19 cellular contexts compared by ENCODE assay signal in the genomic region with DNA sequence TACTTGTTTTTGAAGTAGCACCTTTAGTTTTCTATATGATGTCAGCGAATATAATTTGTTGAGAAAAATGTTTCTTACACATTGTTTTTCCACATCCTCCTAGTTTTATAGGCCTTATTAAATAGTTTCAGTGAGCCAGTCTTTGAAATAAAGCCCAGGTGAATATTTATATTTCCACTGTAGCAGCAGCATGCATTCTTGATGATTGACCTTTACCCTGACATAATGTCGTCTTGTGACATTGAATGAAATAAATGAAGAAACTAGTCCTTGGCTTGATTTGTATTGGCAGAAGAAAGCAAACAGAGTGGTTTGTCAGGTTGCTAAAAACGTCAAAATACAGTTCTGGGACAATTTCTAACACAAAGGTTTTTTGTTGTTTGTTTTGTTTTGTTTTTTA.
DNase-seq lines count a peak whose midpoint lies in the region; ATAC-seq, FAIRE-seq and TF ChIP-seq lines count a peak whose summit lies in the region.
"Had no signal": no experiment of that assay in that cellular context is flagged by ENCODE, and none has a peak within 500 bp of the region (broad histone marks: within the 10 kb centered on the region; RNA-seq: fewer than 3 reads in every experiment).

No MANE protein-coding gene starts in this region.

- H3K4me3 ChIP-seq in Panc1 (ENCODE audit: low read depth in 2 of 2, low read length in 2 of 2), result no peak overlapping the region
- H3K4me3 ChIP-seq in small intestine (ENCODE audit: low read depth in 1 of 2, low read length in 2 of 2), result no peak overlapping the region
- H3K4me3 ChIP-seq: BLaER1, HAP-1 had no signal

- H3K36me3 ChIP-seq in Panc1 (ENCODE audit: control insufficient read depth, insufficient read depth, low read length) (no peaks in the 10 kb centered on the region), small intestine (ENCODE audit: control insufficient read depth in 2 of 2, insufficient read depth in 2 of 2, low read length in 2 of 2) (no peaks in the 10 kb centered on the region)
- H3K36me3 ChIP-seq: BLaER1, HAP-1 had no signal

- ATAC-seq in Panc1 (no peak), left lobe of liver (peak; percentile 7)
- ATAC-seq: CD8-positive, alpha-beta T cell; SK-N-SH treated with all-trans-retinoic acid at 6 μM for 48 hours had no signal

- peaks cover 15% of the 10 kb centered on the region; the same call in 1 of the 2 replicates for H3K4me1 ChIP-seq in Panc1 (ENCODE audit: control insufficient read depth, insufficient read depth, low read length)
- H3K4me1 ChIP-seq in small intestine (ENCODE audit: control insufficient read depth in 2 of 2, insufficient read depth in 1 of 2, low read depth in 1 of 2, low read length in 1 of 2), result no peaks in the 10 kb centered on the region

- H3K27ac ChIP-seq in C4-2B, result peak overlapping the region; percentile 45; the same call in 1 of the 2 replicates
- H3K27ac ChIP-seq in Panc1 (ENCODE audit: low read length), result peak overlapping the region; percentile 25; the same call in 1 of the 2 replicates
- no peak overlapping the region for H3K27ac ChIP-seq in small intestine (ENCODE audit: low read depth in 1 of 2, low read length in 1 of 2)
- H3K27ac ChIP-seq: BLaER1 had no signal

- H3K9me3 ChIP-seq in Panc1 (ENCODE audit: control insufficient read depth, insufficient read depth, low read depth, low read length) (no peaks in the 10 kb centered on the region), small intestine (ENCODE audit: control insufficient read depth, low read depth) (no peaks in the 10 kb centered on the region)
- H3K9me3 ChIP-seq: BLaER1, HAP-1 had no signal

- 23 to 60% (median 37%) methylated on average over 3 of the region's 3 CpGs for WGBS in small intestine, 3 donors

- H3K27me3 ChIP-seq in Panc1 (ENCODE audit: control insufficient read depth, insufficient read depth, low read length) (no peaks in the 10 kb centered on the region), small intestine (ENCODE audit: control insufficient read depth in 2 of 2, insufficient read depth in 2 of 2, low read length in 2 of 2) (no peaks in the 10 kb centered on the region)
- H3K27me3 ChIP-seq: BLaER1 had no signal

- intact Hi-C loops in Panc1 (cut with micrococcal nuclease; ENCODE audit: unreplicated experiment), result loop anchor here (5.0 kb wide), 1 partner anchor 512 kb away; no protein-coding TSS in a partner anchor
- intact Hi-C loops in posterior cingulate gyrus (cut with DNase I), result loop anchor here (2.0 to 5.0 kb wide), 2 partner anchors 397 to 695 kb away; no protein-coding TSS in a partner anchor

- CTCF ChIA-PET in Panc1 (lab: Charles Lee), result no interaction called here

- FAIRE-seq in small intestine (lab: Jason Lieb, UNC), result no peak

- TF ChIP-seq CTCF in C4-2B (conservative IDR thresholded peaks at IDR 0.05), result no peak
- no peak for TF ChIP-seq CTCF in Panc1 (IDR thresholded peaks at IDR 0.05)

- in situ Hi-C loops in Panc1 (cut with HindIII; ENCODE audit: low pct_unique_long_range_greater_than_20kb, low sequenced_read_pairs), result no loop called here

- BruUV-seq in Panc1 (replicated peaks; lab: Mats Ljungman, UMichigan), result no TSS peak

- DNase-seq in Panc1 (ENCODE audit: low read depth, low spot score) (no peak), left lobe of liver (ENCODE audit: low spot score) (no peak), small intestine (peak; percentile 25), NCI-H2081 treated with DMSO at 0.1 percent for 48 hours (lab: John Stamatoyannopoulos, UW) (no peak), GM03348 (ENCODE audit: low spot score) (no peak), posterior cingulate gyrus (no peak)
- DNase-seq: CD8-positive, alpha-beta T cell; DMS53; MM.1S; NCI-H1105; NCI-H1694; NCI-H226; NCI-H524; RPMI8226; SIG-M5 had no signal

- POLR2A ChIA-PET in Panc1 (lab: Charles Lee), result no interaction called here

Comparison
In these comparisons a context has a peak if more than half of its experiments do, and no peak if none do; other contexts are left out.
1. H3K27ac ChIP-seq: peak in C4-2B (single experiment) and Panc1 (single experiment); none in small intestine (0 of 2).